ENCODE assay signal across 19 cellular contexts in the genomic region with DNA sequence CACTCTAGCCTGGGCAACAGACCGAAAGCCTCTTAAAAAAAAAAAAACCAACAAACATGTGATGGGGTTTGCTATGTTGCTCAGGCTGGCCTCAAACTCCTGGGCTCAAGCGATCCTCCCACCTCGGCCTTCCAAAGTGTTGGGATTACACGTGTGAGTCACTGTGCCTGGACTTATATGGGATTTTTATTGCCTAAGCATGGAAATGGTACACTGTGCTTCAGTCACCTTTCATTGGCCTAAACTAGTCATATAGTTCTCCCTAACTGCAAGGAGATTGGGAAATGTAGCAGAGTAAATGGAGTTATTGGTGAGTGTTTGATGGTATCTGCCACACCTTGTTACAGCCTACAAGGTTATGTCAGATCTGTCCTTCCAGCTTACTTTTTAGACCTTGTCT. TPM values are rescaled to one million over a fixed set of nuclear protein-coding genes. Genes with fewer than 3 reads are reported as not detected.
"Had no signal": no experiment of that assay in that cellular context is flagged by ENCODE, and none has a peak within 500 bp of the region (broad histone marks: within the 10 kb centered on the region; RNA-seq: fewer than 3 reads in every experiment).

No MANE protein-coding gene starts in this region.

- H3K4me3 Mint-ChIP-seq: activated T-helper 1 cell treated with anti-CD3 and anti-CD28 coated beads, Interleukin-12 subunit alpha, Interleukin-12 subunit beta, Interleukin-2, Interleukin-4 antibody, amounts not matched to agents 30 ng/mL and 10 ng/mL and 1 ng/mL, durations not matched to agents 14 hours and 24 hours and 36 hours; dendritic cell treated with granulocyte-macrophage colony-stimulating factor and Interleukin-4, amounts not matched to agents 40 ng/mL and 50 ng/mL, for 4 days; naive thymus-derived CD8-positive, alpha-beta T cell; stimulated activated effector memory CD8-positive, alpha-beta T cell treated with anti-CD3 and anti-CD28 coated beads, Interleukin-12 subunit alpha, Interleukin-12 subunit beta, amount 100 ng/mL, for 72 hours; type B pancreatic cell had no signal

- H3K4me2 ChIP-seq: smooth muscle cell had no signal

- H3K27me3 ChIP-seq: neutrophil, pancreas, stomach had no signal

- H3K27ac Mint-ChIP-seq: activated T-helper 1 cell treated with anti-CD3 and anti-CD28 coated beads, Interleukin-12 subunit alpha, Interleukin-12 subunit beta, Interleukin-2, Interleukin-4 antibody, amounts not matched to agents 30 ng/mL and 10 ng/mL and 1 ng/mL, durations not matched to agents 14 hours and 24 hours and 36 hours; dendritic cell treated with granulocyte-macrophage colony-stimulating factor and Interleukin-4, amounts not matched to agents 40 ng/mL and 50 ng/mL, for 4 days; stimulated activated effector memory CD8-positive, alpha-beta T cell treated with anti-CD3 and anti-CD28 coated beads, Interleukin-12 subunit alpha, Interleukin-12 subunit beta, amount 100 ng/mL, for 72 hours; type B pancreatic cell had no signal

- H3K4me3 ChIP-seq: pancreas, smooth muscle cell, stomach had no signal

- DNase-seq: activated CD4-positive, alpha-beta T cell treated with anti-CD3 and anti-CD28 coated beads, Interleukin-2, amount 50 U/mL, for 4 hours; effector CD8-positive, alpha-beta T cell; foreskin fibroblast; glutamatergic neuron; hypothalamus; islet precursor cell; naive thymus-derived CD8-positive, alpha-beta T cell; pancreas; stimulated activated CD4-positive, alpha-beta T cell treated with anti-CD3 and anti-CD28 coated beads, Interleukin-4, amount 100 ng/mL, for 24 hours; stomach; SW 1271; T-helper 2 cell had no signal

- ATAC-seq: naive thymus-derived CD8-positive, alpha-beta T cell; pancreas; sciatic nerve; stimulated activated effector memory CD8-positive, alpha-beta T cell treated with anti-CD3 and anti-CD28 coated beads, Interleukin-12 subunit alpha, Interleukin-12 subunit beta, amount 100 ng/mL, for 72 hours had no signal

- H3K36me3 ChIP-seq: neutrophil, pancreas, stomach had no signal

- H3K27me3 Mint-ChIP-seq: dendritic cell treated with granulocyte-macrophage colony-stimulating factor and Interleukin-4, amounts not matched to agents 40 ng/mL and 50 ng/mL, for 4 days; naive thymus-derived CD8-positive, alpha-beta T cell had no signal

- H3K36me3 Mint-ChIP-seq: naive thymus-derived CD8-positive, alpha-beta T cell; stimulated activated effector memory CD8-positive, alpha-beta T cell treated with anti-CD3 and anti-CD28 coated beads, Interleukin-12 subunit alpha, Interleukin-12 subunit beta, amount 100 ng/mL, for 72 hours; type B pancreatic cell had no signal

- H3K4me1 ChIP-seq: pancreas had no signal

- H3K9me3 Mint-ChIP-seq: activated T-helper 1 cell treated with anti-CD3 and anti-CD28 coated beads, Interleukin-12 subunit alpha, Interleukin-12 subunit beta, Interleukin-2, Interleukin-4 antibody, amounts not matched to agents 30 ng/mL and 10 ng/mL and 1 ng/mL, durations not matched to agents 14 hours and 24 hours and 36 hours; dendritic cell treated with granulocyte-macrophage colony-stimulating factor and Interleukin-4, amounts not matched to agents 40 ng/mL and 50 ng/mL, for 4 days; naive thymus-derived CD8-positive, alpha-beta T cell; stimulated activated effector memory CD8-positive, alpha-beta T cell treated with anti-CD3 and anti-CD28 coated beads, Interleukin-12 subunit alpha, Interleukin-12 subunit beta, amount 100 ng/mL, for 72 hours; type B pancreatic cell had no signal

- H3K9me3 ChIP-seq: neutrophil, pancreas, stomach had no signal

- H3K27ac ChIP-seq: neutrophil, pancreas, stomach had no signal

RNA-seq across cellular contexts. Expression of a gene that starts 54.6 kb away (rescaled TPM):
- polyA plus RNA-seq: naive thymus-derived CD8-positive, alpha-beta T cell had no signal
